Comparison of ENCODE assay signal across 2 cellular contexts in the genomic region with DNA sequence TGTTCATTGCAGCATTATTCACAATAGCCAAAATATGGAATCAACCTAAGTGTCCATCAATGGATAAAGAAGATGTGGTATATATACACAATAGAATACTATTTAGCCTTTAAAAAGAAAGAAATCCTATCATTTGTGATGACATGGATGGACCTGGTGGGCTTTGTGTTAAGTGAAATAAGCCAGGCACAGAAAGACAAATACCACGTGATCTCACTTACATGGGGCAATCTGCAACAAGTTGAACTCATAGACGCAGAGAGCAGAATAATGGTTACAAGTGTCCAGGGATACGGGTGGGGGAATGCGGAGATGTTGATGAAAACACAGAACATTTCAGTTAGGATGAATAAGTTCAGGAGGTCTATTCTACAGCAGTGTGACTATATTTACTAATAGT.
TF ChIP-seq lines count a peak whose summit lies in the region.

No MANE protein-coding gene starts in this region.

TF ChIP-seq in HepG2, 621 proteins besides CTCF, POLR2A, EP300 and RAD21:
- TF ChIP-seq, protein P1, sequence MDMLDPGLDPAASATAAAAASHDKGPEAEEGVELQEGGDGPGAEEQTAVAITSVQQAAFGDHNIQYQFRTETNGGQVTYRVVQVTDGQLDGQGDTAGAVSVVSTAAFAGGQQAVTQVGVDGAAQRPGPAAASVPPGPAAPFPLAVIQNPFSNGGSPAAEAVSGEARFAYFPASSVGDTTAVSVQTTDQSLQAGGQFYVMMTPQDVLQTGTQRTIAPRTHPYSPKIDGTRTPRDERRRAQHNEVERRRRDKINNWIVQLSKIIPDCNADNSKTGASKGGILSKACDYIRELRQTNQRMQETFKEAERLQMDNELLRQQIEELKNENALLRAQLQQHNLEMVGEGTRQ (IDR thresholded peaks at IDR 0.05; ENCODE audit: low read depth, low read length): peak; percentile 25; the same call in 1 of the 2 replicates
- TF ChIP-seq, protein P1 (CRISPR knock-in tag; IDR thresholded peaks at IDR 0.05; ENCODE audit: borderline replicate concordance): no peak
- TF ChIP-seq AHR (CRISPR knock-in tag; IDR thresholded peaks at IDR 0.05) (no peak), ZNF33B (CRISPR knock-in tag; IDR thresholded peaks at IDR 0.05) (no peak), ZFP90 (CRISPR knock-in tag; IDR thresholded peaks at IDR 0.05; ENCODE audit: borderline replicate concordance) (no peak), RERE (CRISPR knock-in tag; IDR thresholded peaks at IDR 0.05; ENCODE audit: low read depth) (no peak), ZNF329 (CRISPR knock-in tag; IDR thresholded peaks at IDR 0.05; ENCODE audit: low read depth) (no peak), DPF2 (CRISPR knock-in tag; IDR thresholded peaks at IDR 0.05; ENCODE audit: borderline replicate concordance, low read depth) (no peak), RAD51 (IDR thresholded peaks at IDR 0.05; ENCODE audit: borderline replicate concordance) (peak; percentile 33; the same call in 1 of the 2 replicates)

TF ChIP-seq in K562, 482 proteins besides CTCF, POLR2A, EP300 and RAD21 (continued from another document):
- TF ChIP-seq, protein P2, sequence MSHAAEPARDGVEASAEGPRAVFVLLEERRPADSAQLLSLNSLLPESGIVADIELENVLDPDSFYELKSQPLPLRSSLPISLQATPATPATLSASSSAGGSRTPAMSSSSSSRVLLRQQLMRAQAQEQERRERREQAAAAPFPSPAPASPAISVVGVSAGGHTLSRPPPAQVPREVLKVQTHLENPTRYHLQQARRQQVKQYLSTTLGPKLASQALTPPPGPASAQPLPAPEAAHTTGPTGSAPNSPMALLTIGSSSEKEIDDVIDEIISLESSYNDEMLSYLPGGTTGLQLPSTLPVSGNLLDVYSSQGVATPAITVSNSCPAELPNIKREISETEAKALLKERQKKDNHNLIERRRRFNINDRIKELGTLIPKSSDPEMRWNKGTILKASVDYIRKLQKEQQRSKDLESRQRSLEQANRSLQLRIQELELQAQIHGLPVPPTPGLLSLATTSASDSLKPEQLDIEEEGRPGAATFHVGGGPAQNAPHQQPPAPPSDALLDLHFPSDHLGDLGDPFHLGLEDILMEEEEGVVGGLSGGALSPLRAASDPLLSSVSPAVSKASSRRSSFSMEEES (CRISPR knock-in tag; IDR thresholded peaks at IDR 0.05): peak; percentile 80
- TF ChIP-seq ZNF717 (CRISPR knock-in tag; IDR thresholded peaks at IDR 0.05) (no peak), RAD51 (IDR thresholded peaks at IDR 0.05; ENCODE audit: borderline replicate concordance, low read depth) (peak; percentile 59)
